ENCODE assay signal across 9 cellular contexts in the genomic region with DNA sequence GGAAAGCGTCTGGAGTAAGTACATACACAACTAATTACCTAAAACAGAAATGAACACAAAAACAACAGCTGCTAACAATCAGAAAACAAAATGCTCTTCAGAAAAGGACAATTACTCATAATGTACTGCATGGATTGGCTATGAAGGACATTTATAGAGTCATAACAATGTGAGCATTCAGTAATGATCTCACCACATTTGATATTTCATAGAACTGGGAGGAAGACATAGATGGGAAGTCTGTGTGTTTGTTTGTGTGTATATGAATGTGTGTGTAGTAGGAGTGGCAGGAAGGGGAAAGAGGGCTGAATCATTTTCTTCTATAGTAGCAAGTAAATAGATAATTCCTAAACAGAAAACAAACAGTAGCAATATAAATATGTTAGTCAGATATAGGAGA.
"Had no signal": no experiment of that assay in that cellular context is flagged by ENCODE, and none has a peak within 500 bp of the region (broad histone marks: within the 10 kb centered on the region; RNA-seq: fewer than 3 reads in every experiment).

No MANE protein-coding gene starts in this region.

- H3K9me3 ChIP-seq: ovary, stomach had no signal

- H3K36me3 ChIP-seq: ovary, stomach had no signal

- DNase-seq: activated T-cell treated with anti-CD3 and anti-CD28 coated beads, Interleukin-2, amount 50 U/mL, for 1 hour; amniotic stem cell; cerebellar nuclear complex; effector memory CD8-positive, alpha-beta T cell; ovary; stimulated activated CD4-positive, alpha-beta T cell treated with anti-CD3 and anti-CD28 coated beads, Interleukin-4, amount 100 ng/mL, for 4 hours; stomach had no signal

- H3K4me3 ChIP-seq: ovary, stomach had no signal

- H3K27me3 ChIP-seq: ovary, stomach had no signal

- ATAC-seq: activated CD4-positive, CD25-positive, alpha-beta regulatory T cell treated with anti-CD3 and anti-CD28 coated beads, Interleukin-2, amount 50 U/mL, for 24 hours; effector memory CD8-positive, alpha-beta T cell; esophagus mucosa had no signal

- H3K4me1 ChIP-seq: stomach had no signal

- H3K27ac ChIP-seq: ovary, stomach had no signal
